ENCODE assay signal across 8 cellular contexts in genomic region chr1:205321109-205321958, GRCh38. TPM values are rescaled to one million over a fixed set of nuclear protein-coding genes. Genes with fewer than 3 reads are reported as not detected.
A peak's percentile ranks its signal among the peaks of the same experiment; 100 is the strongest.
DNase-seq lines count a peak whose midpoint lies in the region; ATAC-seq and TF ChIP-seq lines count a peak whose summit lies in the region.

TSS of gene NUAK2 (minus strand) at chr1:205321745. CDS start at chr1:205321628, 117 bp downstream.

- peak; percentile 95 for ATAC-seq in left cardiac atrium
- ATAC-seq in HG03159 (IDR thresholded peaks at IDR 0.05; ENCODE audit: unreplicated experiment): no peak

- peaks cover 0 to 53% (median 29%) of the 10 kb centered on the region in 4 donors for H3K4me1 ChIP-seq in tibial nerve

- peak; percentile 64 to 87 for TF ChIP-seq POLR2A in tibial nerve (IDR thresholded peaks at IDR 0.05)

- intact Hi-C loops in left cardiac atrium (cut with DNase I): no loop called here

- H3K9me3 ChIP-seq in tibial nerve: no peaks in the 10 kb centered on the region

- no peaks in the 10 kb centered on the region for H3K36me3 ChIP-seq in tibial nerve

- no peaks in the 10 kb centered on the region for H3K27me3 ChIP-seq in tibial nerve

- peak within 1 kb of the TSS; percentile 63 to 89 (median 85) for H3K27ac ChIP-seq in tibial nerve

- peak within 1 kb of the TSS; percentile 35 for H3K4me3 ChIP-seq in GM12875 (ENCODE audit: low read depth, low read length)
- peak within 1 kb of the TSS; percentile 56 to 83 (median 68) for H3K4me3 ChIP-seq in tibial nerve

- TF ChIP-seq CTCF in GM12875 (IDR thresholded peaks at IDR 0.05; ENCODE audit: borderline replicate concordance, insufficient read depth, low read depth, low read length): 0 out of 2 replicates have a peak, but pooled peaks have one; percentile 26
- peak in 4 of 5 experiments; percentile 24 to 49 (median 32) for TF ChIP-seq CTCF in tibial nerve (IDR thresholded peaks at IDR 0.05)

- DNase-seq in NCI-H1417 treated with DMSO at 0.1 percent for 48 hours (lab: John Stamatoyannopoulos, UW) (peak; percentile 44), T-helper 2 cell (peak; percentile 60 to 82 (median 72)), amygdala (lab: John Stamatoyannopoulos, UW) (peak; percentile 19 to 94 (median 80)), left cardiac atrium (peak; percentile 94), pons (ENCODE audit: low spot score) (peak; percentile 88), tibial nerve (ENCODE audit: low spot score in 2 of 2) (peak; percentile 84 to 86)

- peak in 1 of 2 donors; percentile 90 for TF ChIP-seq EP300 in tibial nerve (IDR thresholded peaks at IDR 0.05)

- 1% methylated on average over 38 to 79 of the region's 79 CpGs for WGBS in tibial nerve, 2 donors

RNA-seq across cellular contexts. Expression of gene NUAK2, which starts in this region (rescaled TPM):
- total RNA-seq in left cardiac atrium: 1 to 10 TPM; 1.2 to 1.4 TPM
- 1 to 10 TPM in 3 of 4 donors, under 1 TPM in 1; 0.60 to 5.3 (median 2.7) TPM for total RNA-seq in tibial nerve

Comparison
In these comparisons a context has a peak if more than half of its experiments do, and no peak if none do; other contexts are left out.
1. DNase-seq: peak in every context shown above with its lines; median percentile 94 in left cardiac atrium; 88 in pons; 85 in tibial nerve; 80 in amygdala; 72 in T-helper 2 cell; 44 in NCI-H1417 treated with DMSO at 0.1 percent for 48 hours.